ENCODE assay signal across 19 cellular contexts in genomic region chr1:45375104-45376090, GRCh38. TPM values are rescaled to one million over a fixed set of nuclear protein-coding genes. Genes with fewer than 3 reads are reported as not detected.
DNase-seq lines count a peak whose midpoint lies in the region; ATAC-seq, FAIRE-seq and TF ChIP-seq lines count a peak whose summit lies in the region.
"Had no signal": no experiment of that assay in that cellular context is flagged by ENCODE, and none has a peak within 500 bp of the region (broad histone marks: within the 10 kb centered on the region; RNA-seq: fewer than 3 reads in every experiment).

No MANE protein-coding gene starts in this region.

- TF ChIP-seq POLR2A in HepG2 (IDR thresholded peaks at IDR 0.05; ENCODE audit: insufficient read depth in 1 of 2, low read depth in 2 of 2, low read length in 2 of 2) (no peak), right lobe of liver (IDR thresholded peaks at IDR 0.05) (no peak), upper lobe of left lung (IDR thresholded peaks at IDR 0.05) (no peak)

- POLR2A ChIA-PET in HepG2 (lab: Yijun Ruan, JAX): no interaction called here

- H3K4me1 Mint-ChIP-seq in endodermal cell: peaks cover 7% of the 10 kb centered on the region

- H3K4me2 ChIP-seq in HepG2 (ENCODE audit: low read depth, low read length) (no peak overlapping the region), MM.1S (ENCODE audit: low read depth, low read length) (peak overlapping the region; percentile 24; the same call in 1 of the 2 replicates)

- no peak for TF ChIP-seq RAD21 in HepG2 (CRISPR knock-in tag; IDR thresholded peaks at IDR 0.05)

- no peaks in the 10 kb centered on the region for H3K27me3 Mint-ChIP-seq in endodermal cell (ENCODE audit: insufficient read depth)
- H3K27me3 Mint-ChIP-seq: activated CD8-positive, alpha-beta memory T cell treated with anti-CD3 and anti-CD28 coated beads, Interleukin-2, amount 10 ng/mL, durations not matched to agents 7 days and 5 days had no signal

- intact Hi-C loops in HepG2 (cut with micrococcal nuclease; ENCODE audit: unreplicated experiment) (no loop called here), right lobe of liver (cut with DNase I) (no loop called here), upper lobe of right lung (cut with DNase I) (no loop called here)

- no peak for FAIRE-seq in HepG2 (lab: Jason Lieb, UNC)
- FAIRE-seq: pancreas had no signal

- no peaks in the 10 kb centered on the region for H3K9me3 ChIP-seq in HepG2 (ENCODE audit: low read length)
- no peaks in the 10 kb centered on the region for H3K9me3 ChIP-seq in right lobe of liver
- H3K9me3 ChIP-seq in MM.1S (replicated peaks; ENCODE audit: insufficient read depth, low read length): no peaks in the 10 kb centered on the region
- H3K9me3 ChIP-seq in upper lobe of right lung: no peaks in the 10 kb centered on the region
- H3K9me3 ChIP-seq in endodermal cell (ENCODE audit: control insufficient read depth, low read length): no peaks in the 10 kb centered on the region
- H3K9me3 ChIP-seq in upper lobe of left lung: no peaks in the 10 kb centered on the region
- H3K9me3 ChIP-seq: heart left ventricle, pancreas, SJCRH30 had no signal

- H3K27ac ChIP-seq in HepG2 (ENCODE audit: extremely low read length, insufficient read depth, low read length): no peak overlapping the region
- H3K27ac ChIP-seq in right lobe of liver: no peak overlapping the region
- peak overlapping the region; percentile 9; the same call in 1 of the 2 replicates for H3K27ac ChIP-seq in MM.1S (ENCODE audit: low read length)
- H3K27ac ChIP-seq in upper lobe of right lung: no peak overlapping the region
- H3K27ac ChIP-seq in endodermal cell (ENCODE audit: low read depth, low read length): no peak overlapping the region
- H3K27ac ChIP-seq in upper lobe of left lung: no peak overlapping the region
- H3K27ac ChIP-seq: heart left ventricle, pancreas, SJCRH30, WERI-Rb-1 had no signal

- H3K4me3 Mint-ChIP-seq in endodermal cell: no peak overlapping the region
- H3K4me3 Mint-ChIP-seq: activated CD8-positive, alpha-beta memory T cell treated with anti-CD3 and anti-CD28 coated beads, Interleukin-2, amount 10 ng/mL, durations not matched to agents 7 days and 5 days; activated naive CD4-positive, alpha-beta T cell treated with anti-CD3 and anti-CD28 coated beads for 36 hours had no signal

- no peak overlapping the region for H3K9ac ChIP-seq in HepG2 (ENCODE audit: insufficient read depth, low read depth, low read length)
- no peak overlapping the region for H3K9ac ChIP-seq in MM.1S (ENCODE audit: low read length)
- no peak overlapping the region for H3K9ac ChIP-seq in endodermal cell (ENCODE audit: extremely low read depth, low read length, poor library complexity, severe bottlenecking)

- ATAC-seq in HepG2 (no peak), right lobe of liver (no peak), upper lobe of right lung (no peak), upper lobe of left lung (ENCODE audit: low FRiP score in 2 of 2) (no peak)
- ATAC-seq: activated CD8-positive, alpha-beta memory T cell treated with anti-CD3 and anti-CD28 coated beads, Interleukin-2, amount 10 ng/mL, durations not matched to agents 7 days and 5 days; heart left ventricle; left cardiac atrium; pancreas had no signal

- no peaks in the 10 kb centered on the region for H3K9me3 Mint-ChIP-seq in endodermal cell
- H3K9me3 Mint-ChIP-seq: activated naive CD4-positive, alpha-beta T cell treated with anti-CD3 and anti-CD28 coated beads for 36 hours had no signal

- in situ Hi-C loops in HepG2 (cut with HindIII; ENCODE audit: extremely low pct_ligation_motif_present, low pct_unique_long_range_greater_than_20kb): no loop called here

- H3K27me3 ChIP-seq in HepG2 (ENCODE audit: control insufficient read depth in 1 of 2, insufficient read depth in 2 of 2, low read length in 2 of 2) (no peaks in the 10 kb centered on the region), right lobe of liver (no peaks in the 10 kb centered on the region), MM.1S (replicated peaks; ENCODE audit: insufficient read depth, low read length) (no peaks in the 10 kb centered on the region), upper lobe of right lung (no peaks in the 10 kb centered on the region), endodermal cell (ENCODE audit: control insufficient read depth, insufficient read depth, low read length, poor library complexity, severe bottlenecking) (peaks cover 5% of the 10 kb centered on the region), upper lobe of left lung (no peaks in the 10 kb centered on the region)
- H3K27me3 ChIP-seq: heart left ventricle, pancreas, SJCRH30 had no signal

- DNase-seq in HepG2 (ENCODE audit: low spot score) (no peak), right lobe of liver (no peak), MM.1S (peak; percentile 36), dermis blood vessel endothelial cell (peak; percentile 10), upper lobe of right lung (no peak), NCI-H526 (lab: John Stamatoyannopoulos, UW) (no peak), endodermal cell (no peak), upper lobe of left lung (no peak)
- DNase-seq: activated CD8-positive, alpha-beta memory T cell treated with anti-CD3 and anti-CD28 coated beads, Interleukin-2, amount 10 ng/mL, durations not matched to agents 7 days and 5 days; activated naive CD4-positive, alpha-beta T cell treated with anti-CD3 and anti-CD28 coated beads for 36 hours; GOT3; heart left ventricle; Kasumi-1; left cardiac atrium; NCI-H1930; pancreas; SJCRH30; WERI-Rb-1 had no signal

- H4K20me1 ChIP-seq in HepG2 (ENCODE audit: insufficient read depth, low read length): no peaks in the 10 kb centered on the region
- H4K20me1 ChIP-seq in MM.1S (ENCODE audit: insufficient read depth, low read length): no peaks in the 10 kb centered on the region

- H3F3A ChIP-seq in MM.1S (ENCODE audit: insufficient read depth, low read length): peaks cover 13% of the 10 kb centered on the region

- no peaks in the 10 kb centered on the region for H3K9me2 ChIP-seq in MM.1S (replicated peaks; ENCODE audit: insufficient read depth, low read length)

- no peaks in the 10 kb centered on the region for H3K36me3 ChIP-seq in HepG2 (replicated peaks in 1 of 2; ENCODE audit: control insufficient read depth in 1 of 2, insufficient read depth in 2 of 2, low read length in 2 of 2)
- H3K36me3 ChIP-seq in right lobe of liver: no peaks in the 10 kb centered on the region
- no peaks in the 10 kb centered on the region for H3K36me3 ChIP-seq in MM.1S (replicated peaks; ENCODE audit: insufficient read depth, low read length)
- H3K36me3 ChIP-seq in upper lobe of right lung: no peaks in the 10 kb centered on the region
- no peaks in the 10 kb centered on the region for H3K36me3 ChIP-seq in endodermal cell (ENCODE audit: control insufficient read depth, insufficient read depth, low read length)
- no peaks in the 10 kb centered on the region for H3K36me3 ChIP-seq in upper lobe of left lung
- H3K36me3 ChIP-seq: heart left ventricle, pancreas, SJCRH30, WERI-Rb-1 had no signal

- BruUV-seq in HepG2 (replicated peaks; lab: Mats Ljungman, UMichigan): no TSS peak

- peaks cover 2% of the 10 kb centered on the region for H3K36me3 Mint-ChIP-seq in endodermal cell (ENCODE audit: low read depth)
- H3K36me3 Mint-ChIP-seq: activated CD8-positive, alpha-beta memory T cell treated with anti-CD3 and anti-CD28 coated beads, Interleukin-2, amount 10 ng/mL, durations not matched to agents 7 days and 5 days had no signal

- no peak overlapping the region for H3K4me3 ChIP-seq in HepG2 (replicated peaks in 1 of 3; ENCODE audit: insufficient read depth in 1 of 3, low read depth in 2 of 3, low read length in 3 of 3)
- H3K4me3 ChIP-seq in right lobe of liver: no peak overlapping the region
- H3K4me3 ChIP-seq in MM.1S (ENCODE audit: low read length): 0 out of 2 replicates have a peak overlapping the region, but pooled peaks have one; percentile 16
- H3K4me3 ChIP-seq in upper lobe of right lung: no peak overlapping the region
- no peak overlapping the region for H3K4me3 ChIP-seq in endodermal cell (ENCODE audit: low read length)
- no peak overlapping the region for H3K4me3 ChIP-seq in upper lobe of left lung
- H3K4me3 ChIP-seq: heart left ventricle, pancreas, SJCRH30 had no signal

- CTCF ChIA-PET in HepG2 (lab: Yijun Ruan, JAX; ENCODE audit: low intra/inter-chr PET ratio, low total read pairs): no interaction called here

- H3K4me1 ChIP-seq in HepG2 (ENCODE audit: insufficient read depth, low read length): no peaks in the 10 kb centered on the region; the same call in 1 of the 2 replicates
- H3K4me1 ChIP-seq in right lobe of liver: peaks cover 0 to 7% (median 0%) of the 10 kb centered on the region in 4 donors
- H3K4me1 ChIP-seq in MM.1S (ENCODE audit: low read length): peaks cover 49% of the 10 kb centered on the region
- H3K4me1 ChIP-seq in upper lobe of right lung: no peaks in the 10 kb centered on the region
- no peaks in the 10 kb centered on the region for H3K4me1 ChIP-seq in endodermal cell (ENCODE audit: control insufficient read depth, insufficient read depth, low read length)
- peaks cover 0 to 6% (median 0%) of the 10 kb centered on the region in 4 donors for H3K4me1 ChIP-seq in upper lobe of left lung
- H3K4me1 ChIP-seq: SJCRH30 had no signal

- H3K27ac Mint-ChIP-seq in endodermal cell: no peak overlapping the region
- H3K27ac Mint-ChIP-seq: activated CD8-positive, alpha-beta memory T cell treated with anti-CD3 and anti-CD28 coated beads, Interleukin-2, amount 10 ng/mL, durations not matched to agents 7 days and 5 days; activated naive CD4-positive, alpha-beta T cell treated with anti-CD3 and anti-CD28 coated beads for 36 hours had no signal

- no peak for TF ChIP-seq EP300 in HepG2 (IDR thresholded peaks at IDR 0.05; ENCODE audit: low read depth in 2 of 2, low read length in 2 of 2)
- no peak for TF ChIP-seq EP300 in HepG2 (CRISPR knock-in tag; IDR thresholded peaks at IDR 0.05; ENCODE audit: borderline replicate concordance)
- TF ChIP-seq EP300 in upper lobe of left lung (IDR thresholded peaks at IDR 0.05): no peak

- no peaks in the 10 kb centered on the region for H3K79me2 ChIP-seq in HepG2 (ENCODE audit: insufficient read depth, low read length)
- no peaks in the 10 kb centered on the region for H3K79me2 ChIP-seq in MM.1S (ENCODE audit: low read length)

- H2AFZ ChIP-seq in HepG2 (ENCODE audit: low read length) (no peak overlapping the region), MM.1S (ENCODE audit: low read length) (no peak overlapping the region)

- WGBS in HepG2 (ENCODE audit: low lambda C conversion rate): 57% methylated on average over 3 of the region's 3 CpGs
- WGBS in right lobe of liver (ENCODE audit: insufficient coverage, low coverage, low lambda C conversion rate, missing lambda C conversion rate): 56% methylated on average over 3 of the region's 3 CpGs
- 73 to 78% methylated on average over 2 to 3 of the region's 3 CpGs for WGBS in endodermal cell (ENCODE audit: insufficient coverage in 1 of 2, insufficient read length in 1 of 2), 2 experiments
- WGBS in upper lobe of left lung, 2 donors: 67 to 74% methylated on average over 3 of the region's 3 CpGs

- TF ChIP-seq CTCF in HepG2 (CRISPR knock-in tag; IDR thresholded peaks at IDR 0.05): no peak
- no peak for TF ChIP-seq CTCF in right lobe of liver (IDR thresholded peaks at IDR 0.05)
- TF ChIP-seq CTCF in MM.1S (IDR thresholded peaks at IDR 0.05; ENCODE audit: low read length): peak; percentile 29; the same call in 1 of the 2 replicates
- peak; percentile 5 for TF ChIP-seq CTCF in upper lobe of right lung (IDR thresholded peaks at IDR 0.05)
- no peak for TF ChIP-seq CTCF in endodermal cell (conservative IDR thresholded peaks at IDR 0.05)
- no peak for TF ChIP-seq CTCF in upper lobe of left lung (IDR thresholded peaks at IDR 0.05)

RNA-seq across cellular contexts. Expression of gene MUTYH, which starts 35.2 kb away (rescaled TPM):
- 12.7 and 17.1 TPM in 2 replicates for total RNA-seq in HepG2 (2016; rRNA removed; fragmentation: Illumina TruSeq; extraction: Trizol)
- 8.3 and 9.6 TPM in 2 replicates for total RNA-seq in HepG2 (2016; cell fraction: cytosol; rRNA removed; fragmentation: Illumina TruSeq; extraction: Trizol; ENCODE audit: low read depth)
- 11.8 and 17.5 TPM in 2 replicates for total RNA-seq in HepG2 (2016; cell fraction: insoluble cytoplasmic fraction; rRNA removed; fragmentation: Illumina TruSeq; extraction: Trizol)
- 13.2 and 14.1 TPM in 2 replicates for total RNA-seq in HepG2 (2016; cell fraction: membrane; rRNA removed; fragmentation: Illumina TruSeq; extraction: Trizol)
- 19.6 and 22.4 TPM in 2 replicates for total RNA-seq in HepG2 (2016; cell fraction: nucleus; rRNA removed; fragmentation: Illumina TruSeq; extraction: Trizol)
- polyA plus RNA-seq in HepG2 (2011; rRNA removed): 16.3 and 19.4 TPM in 2 replicates
- 7.9 and 12.7 TPM in 2 replicates for polyA plus RNA-seq in HepG2 (2011; cell fraction: cytosol; rRNA removed)
- polyA plus RNA-seq in HepG2 (2011; cell fraction: nucleus; rRNA removed): 82.7 and 96.2 TPM in 2 replicates
- 11.1 and 12.0 TPM in 2 replicates for polyA plus RNA-seq in HepG2 (2012)
- polyA plus RNA-seq in HepG2 (2016; cell fraction: cytosol; fragmentation: Illumina TruSeq; extraction: Trizol; ENCODE audit: low read depth): 5.6 and 7.1 TPM in 2 replicates
- 11.6 and 12.8 TPM in 2 replicates for polyA plus RNA-seq in HepG2 (2016; cell fraction: insoluble cytoplasmic fraction; fragmentation: Illumina TruSeq; extraction: Trizol; ENCODE audit: low read depth)
- 8.5 and 9.5 TPM in 2 replicates for polyA plus RNA-seq in HepG2 (2016; cell fraction: membrane; fragmentation: Illumina TruSeq; extraction: Trizol; ENCODE audit: low read depth)
- polyA plus RNA-seq in HepG2 (2016; cell fraction: nucleus; fragmentation: Illumina TruSeq; extraction: Trizol; ENCODE audit: insufficient read depth, low read depth): 58.3 and 64.2 TPM in 2 replicates
- polyA minus RNA-seq in HepG2 (2011; rRNA and poly(A)+ RNA removed; ENCODE audit: low replicate concordance): 19.2 and 21.3 TPM in 2 replicates
- polyA minus RNA-seq in HepG2 (2011; cell fraction: cytosol; rRNA and poly(A)+ RNA removed): 4.2 and 4.7 TPM in 2 replicates
- 15.0 and 15.5 TPM in 2 replicates for polyA minus RNA-seq in HepG2 (2011; cell fraction: nucleus; rRNA and poly(A)+ RNA removed)
- 10 to 100 TPM in 2 of 6 experiments, 1 to 10 TPM in 4; 7.2 to 11.9 (median 8.4) TPM for total RNA-seq in right lobe of liver
- 18.0 and 18.9 TPM in 2 replicates for total RNA-seq in dermis blood vessel endothelial cell
- 20.3 TPM for total RNA-seq in upper lobe of right lung
- 10 to 100 TPM; 60.5 to 60.9 TPM for total RNA-seq in endodermal cell
- polyA plus RNA-seq in endodermal cell (2013, experiment 1 of 2): 51.0 TPM
- polyA plus RNA-seq in endodermal cell (2013, experiment 2 of 2): 38.1 TPM
- 100 to 1,000 TPM in 1 of 6 donors, 10 to 100 TPM in 5; 10.3 to 105 (median 24.5) TPM for total RNA-seq in upper lobe of left lung

RNA-seq across cellular contexts. Expression of gene TOE1, which starts 35.4 kb away (rescaled TPM):
- total RNA-seq in HepG2 (2016; rRNA removed; fragmentation: Illumina TruSeq; extraction: Trizol) (17.4 and 19.0 TPM in 2 replicates), right lobe of liver (1 to 10 TPM; 3.2 to 7.7 (median 4.4) TPM), dermis blood vessel endothelial cell (21.6 and 34.7 TPM in 2 replicates), upper lobe of right lung (8.2 TPM), endodermal cell (10 to 100 TPM in 1 of 2 donors, 1 to 10 TPM in 1; 9.6 to 16.7 TPM), upper lobe of left lung (10 to 100 TPM in 2 of 6 donors, 1 to 10 TPM in 4; 5.4 to 16.6 (median 9.1) TPM)
- 6.1 and 6.9 TPM in 2 replicates for total RNA-seq in HepG2 (2016; cell fraction: cytosol; rRNA removed; fragmentation: Illumina TruSeq; extraction: Trizol; ENCODE audit: low read depth)
- 17.0 and 19.2 TPM in 2 replicates for total RNA-seq in HepG2 (2016; cell fraction: insoluble cytoplasmic fraction; rRNA removed; fragmentation: Illumina TruSeq; extraction: Trizol)
- 9.4 and 11.7 TPM in 2 replicates for total RNA-seq in HepG2 (2016; cell fraction: membrane; rRNA removed; fragmentation: Illumina TruSeq; extraction: Trizol)
- total RNA-seq in HepG2 (2016; cell fraction: nucleus; rRNA removed; fragmentation: Illumina TruSeq; extraction: Trizol): 18.1 and 21.7 TPM in 2 replicates
- polyA plus RNA-seq in HepG2 (2011; rRNA removed): 12.1 and 14.1 TPM in 2 replicates
- polyA plus RNA-seq in HepG2 (2011; cell fraction: cytosol; rRNA removed): 13.3 and 16.7 TPM in 2 replicates
- 24.4 and 29.6 TPM in 2 replicates for polyA plus RNA-seq in HepG2 (2011; cell fraction: nucleus; rRNA removed)
- 5.6 and 7.9 TPM in 2 replicates for polyA plus RNA-seq in HepG2 (2012)
- 4.9 and 6.0 TPM in 2 replicates for polyA plus RNA-seq in HepG2 (2016; cell fraction: cytosol; fragmentation: Illumina TruSeq; extraction: Trizol; ENCODE audit: low read depth)
- polyA plus RNA-seq in HepG2 (2016; cell fraction: insoluble cytoplasmic fraction; fragmentation: Illumina TruSeq; extraction: Trizol; ENCODE audit: low read depth): 17.2 and 18.2 TPM in 2 replicates
- 7.3 and 8.1 TPM in 2 replicates for polyA plus RNA-seq in HepG2 (2016; cell fraction: membrane; fragmentation: Illumina TruSeq; extraction: Trizol; ENCODE audit: low read depth)
- polyA plus RNA-seq in HepG2 (2016; cell fraction: nucleus; fragmentation: Illumina TruSeq; extraction: Trizol; ENCODE audit: insufficient read depth, low read depth): 21.5 and 25.2 TPM in 2 replicates
- 26.7 and 78.7 TPM in 2 replicates for polyA minus RNA-seq in HepG2 (2011; rRNA and poly(A)+ RNA removed; ENCODE audit: low replicate concordance)
- polyA minus RNA-seq in HepG2 (2011; cell fraction: cytosol; rRNA and poly(A)+ RNA removed): 6.8 and 11.4 TPM in 2 replicates
- polyA minus RNA-seq in HepG2 (2011; cell fraction: nucleus; rRNA and poly(A)+ RNA removed): 35.4 and 43.5 TPM in 2 replicates
- 12.1 TPM for polyA plus RNA-seq in endodermal cell (2013, experiment 1 of 2)
- polyA plus RNA-seq in endodermal cell (2013, experiment 2 of 2): 12.0 TPM

RNA-seq across cellular contexts. Expression of gene HPDL, which starts 48.7 kb away (rescaled TPM):
- not detected in 2 replicates for total RNA-seq in HepG2 (2016; rRNA removed; fragmentation: Illumina TruSeq; extraction: Trizol)
- total RNA-seq in HepG2 (2016; cell fraction: cytosol; rRNA removed; fragmentation: Illumina TruSeq; extraction: Trizol; ENCODE audit: low read depth): not detected in 2 replicates
- not detected in 2 replicates for total RNA-seq in HepG2 (2016; cell fraction: insoluble cytoplasmic fraction; rRNA removed; fragmentation: Illumina TruSeq; extraction: Trizol)
- not detected in 2 replicates for total RNA-seq in HepG2 (2016; cell fraction: membrane; rRNA removed; fragmentation: Illumina TruSeq; extraction: Trizol)
- not detected in 2 replicates for total RNA-seq in HepG2 (2016; cell fraction: nucleus; rRNA removed; fragmentation: Illumina TruSeq; extraction: Trizol)
- not detected in 2 replicates for polyA plus RNA-seq in HepG2 (2011; rRNA removed)
- polyA plus RNA-seq in HepG2 (2011; cell fraction: cytosol; rRNA removed): not detected in 2 replicates
- not detected in 2 replicates for polyA plus RNA-seq in HepG2 (2011; cell fraction: nucleus; rRNA removed)
- polyA plus RNA-seq in HepG2 (2012): 0.08 TPM in 1 of 2 replicates, not detected in the other
- polyA plus RNA-seq in HepG2 (2016; cell fraction: cytosol; fragmentation: Illumina TruSeq; extraction: Trizol; ENCODE audit: low read depth): not detected in 2 replicates
- polyA plus RNA-seq in HepG2 (2016; cell fraction: insoluble cytoplasmic fraction; fragmentation: Illumina TruSeq; extraction: Trizol; ENCODE audit: low read depth): not detected in 2 replicates
- not detected in 2 replicates for polyA plus RNA-seq in HepG2 (2016; cell fraction: membrane; fragmentation: Illumina TruSeq; extraction: Trizol; ENCODE audit: low read depth)
- polyA plus RNA-seq in HepG2 (2016; cell fraction: nucleus; fragmentation: Illumina TruSeq; extraction: Trizol; ENCODE audit: insufficient read depth, low read depth): not detected in 2 replicates
- polyA minus RNA-seq in HepG2 (2011; rRNA and poly(A)+ RNA removed; ENCODE audit: low replicate concordance): 24.3 TPM in 1 of 2 replicates, not detected in the other
- polyA minus RNA-seq in HepG2 (2011; cell fraction: cytosol; rRNA and poly(A)+ RNA removed): 0.40 TPM in 1 of 2 replicates, not detected in the other
- not detected in 2 replicates for polyA minus RNA-seq in HepG2 (2011; cell fraction: nucleus; rRNA and poly(A)+ RNA removed)
- under 1 TPM in 2 of 6 experiments, not detected in 4; 0.25 to 0.56 TPM for total RNA-seq in right lobe of liver
- 0.85 and 4.6 TPM in 2 replicates for total RNA-seq in dermis blood vessel endothelial cell
- not detected for total RNA-seq in upper lobe of right lung
- 10 to 100 TPM in 1 of 2 donors, 1 to 10 TPM in 1; 7.8 to 10.1 TPM for total RNA-seq in endodermal cell
- 0.39 TPM for polyA plus RNA-seq in endodermal cell (2013, experiment 1 of 2)
- 0.50 TPM for polyA plus RNA-seq in endodermal cell (2013, experiment 2 of 2)
- total RNA-seq in upper lobe of left lung: 1 to 10 TPM in 1 of 6 donors, under 1 TPM in 2, not detected in 3; 0.30 to 1.3 (median 0.37) TPM
- total RNA-seq: Daoy, SJCRH30 had no signal

Comparison
In these comparisons a context has a peak if more than half of its experiments do, and no peak if none do; other contexts are left out.
1. DNase-seq: peak in MM.1S (single experiment) and dermis blood vessel endothelial cell (single experiment); none in HepG2 (single experiment), right lobe of liver (0 of 3), upper lobe of right lung (single experiment), NCI-H526 (0 of 2), endodermal cell (single experiment) and upper lobe of left lung (0 of 2).
2. CTCF ChIP-seq: peak in MM.1S (single experiment) and upper lobe of right lung (single experiment); none in HepG2 (single experiment), right lobe of liver (0 of 4), endodermal cell (single experiment) and upper lobe of left lung (0 of 6).